ENCODE assay signal across 8 cellular contexts in genomic region chr7:87345166-87345927, GRCh38. TPM values are rescaled to one million over a fixed set of nuclear protein-coding genes. Genes with fewer than 3 reads are reported as not detected.
DNase-seq lines count a peak whose midpoint lies in the region; ATAC-seq, FAIRE-seq and TF ChIP-seq lines count a peak whose summit lies in the region.

A gene with protein sequence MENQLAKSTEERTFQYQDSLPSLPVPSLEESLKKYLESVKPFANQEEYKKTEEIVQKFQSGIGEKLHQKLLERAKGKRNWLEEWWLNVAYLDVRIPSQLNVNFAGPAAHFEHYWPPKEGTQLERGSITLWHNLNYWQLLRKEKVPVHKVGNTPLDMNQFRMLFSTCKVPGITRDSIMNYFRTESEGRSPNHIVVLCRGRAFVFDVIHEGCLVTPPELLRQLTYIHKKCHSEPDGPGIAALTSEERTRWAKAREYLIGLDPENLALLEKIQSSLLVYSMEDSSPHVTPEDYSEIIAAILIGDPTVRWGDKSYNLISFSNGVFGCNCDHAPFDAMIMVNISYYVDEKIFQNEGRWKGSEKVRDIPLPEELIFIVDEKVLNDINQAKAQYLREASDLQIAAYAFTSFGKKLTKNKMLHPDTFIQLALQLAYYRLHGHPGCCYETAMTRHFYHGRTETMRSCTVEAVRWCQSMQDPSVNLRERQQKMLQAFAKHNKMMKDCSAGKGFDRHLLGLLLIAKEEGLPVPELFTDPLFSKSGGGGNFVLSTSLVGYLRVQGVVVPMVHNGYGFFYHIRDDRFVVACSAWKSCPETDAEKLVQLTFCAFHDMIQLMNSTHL (plus strand): TSS chr7:87345664. CDS start chr7:87349069, 3,405 bp downstream.

- 0 out of 2 replicates have a peak, but pooled peaks cover 3% of the 10 kb centered on the region for H3K9me3 ChIP-seq in HUES48 (ENCODE audit: control insufficient read depth, insufficient read depth, low read length)
- no peaks in the 10 kb centered on the region for H3K9me3 ChIP-seq in NT2/D1 (ENCODE audit: insufficient read depth, low read length)
- H3K9me3 ChIP-seq in endothelial cell of umbilical vein (replicated peaks; ENCODE audit: control insufficient read depth, insufficient read depth, low read length): no peaks in the 10 kb centered on the region

- BruUV-seq in Calu3 (replicated peaks; lab: Mats Ljungman, UMichigan) (no TSS peak), endothelial cell of umbilical vein (replicated peaks; lab: Mats Ljungman, UMichigan) (no TSS peak)

- TF ChIP-seq CTCF in Calu3 (IDR thresholded peaks at IDR 0.05; ENCODE audit: unreplicated experiment) (no peak), endothelial cell of umbilical vein (IDR thresholded peaks at IDR 0.05; ENCODE audit: extremely low read depth in 1 of 2, insufficient read depth in 1 of 2, low read depth in 1 of 2, low read length in 2 of 2) (peak in 1 of 2 donors; percentile 10)

- peak within 1 kb of the TSS; percentile 95 for H2AFZ ChIP-seq in endothelial cell of umbilical vein (ENCODE audit: low read depth, low read length)

- DNase-seq in Calu3 (peak; percentile 89), NT2/D1 (ENCODE audit: low read depth, low spot score) (peak; percentile 91), endothelial cell of umbilical vein (ENCODE audit: low read depth, low spot score) (peak; percentile 97), midbrain (lab: John Stamatoyannopoulos, UW) (peak; percentile 97)
- peak; percentile 95 for DNase-seq in activated CD8-positive, alpha-beta memory T cell treated with anti-CD3 and anti-CD28 coated beads, Interleukin-2, amount 50 U/mL, for 48 hours
- peak; percentile 93 to 94 for DNase-seq in stimulated activated CD8-positive, alpha-beta memory T cell treated with anti-CD3 and anti-CD28 coated beads, Interleukin-15, amount 100 ng/mL, for 48 hours (ENCODE audit: low read depth in 2 of 2)

- H3K9ac ChIP-seq in HUES48 (ENCODE audit: low read depth, low read length) (no peak within 1 kb of the TSS), NT2/D1 (ENCODE audit: insufficient read length, low read depth) (peak within 1 kb of the TSS; percentile 80), endothelial cell of umbilical vein (replicated peaks; ENCODE audit: extremely low read depth, insufficient read depth, low read length) (peak within 1 kb of the TSS; percentile 47)

- H3K36me3 ChIP-seq in HUES48 (ENCODE audit: control insufficient read depth, insufficient read depth, low read length) (peaks cover 20% of the 10 kb centered on the region), NT2/D1 (ENCODE audit: insufficient read depth, insufficient read length, low read length) (peaks cover 7% of the 10 kb centered on the region), endothelial cell of umbilical vein (ENCODE audit: control insufficient read depth in 2 of 2, extremely low read depth in 1 of 2, insufficient read depth in 2 of 2, low read length in 2 of 2) (peaks cover 0 to 3% of the 10 kb centered on the region in 2 experiments)

- H3K27ac ChIP-seq in HUES48 (ENCODE audit: low read depth, low read length): peak within 1 kb of the TSS; percentile 72
- peak within 1 kb of the TSS; percentile 4 for H3K27ac ChIP-seq in endothelial cell of umbilical vein (ENCODE audit: insufficient read depth, low read depth, low read length)

- H3K9me1 ChIP-seq in endothelial cell of umbilical vein (replicated peaks; ENCODE audit: control insufficient read depth, extremely low read depth, insufficient read depth, low read length): no peaks in the 10 kb centered on the region

- H4K20me1 ChIP-seq in endothelial cell of umbilical vein (replicated peaks; ENCODE audit: control insufficient read depth, extremely low read depth, insufficient read depth, low read length): no peaks in the 10 kb centered on the region

- CTCF ChIA-PET in Calu3 (lab: Charles Lee) (no interaction called here), endothelial cell of umbilical vein (lab: Charles Lee) (interaction anchor here (0.6 to 1.7 kb wide), 8 partner anchors 21 to 71 kb away, joined by 3 to 15 read pairs (median 3); no protein-coding TSS in a partner anchor)

- no peaks in the 10 kb centered on the region for H3K9me3 Mint-ChIP-seq in Calu3 (ENCODE audit: low read depth, unreplicated experiment)

- H3K27me3 ChIP-seq in HUES48 (ENCODE audit: control insufficient read depth, insufficient read depth, low read length): no peaks in the 10 kb centered on the region
- H3K27me3 ChIP-seq in NT2/D1 (ENCODE audit: insufficient read depth, insufficient read length): peaks cover 3% of the 10 kb centered on the region
- no peaks in the 10 kb centered on the region for H3K27me3 ChIP-seq in endothelial cell of umbilical vein (ENCODE audit: control insufficient read depth in 2 of 2, insufficient read depth in 2 of 2, low read length in 2 of 2)

- peak within 1 kb of the TSS; percentile 39 for H3K27ac Mint-ChIP-seq in Calu3 (ENCODE audit: unreplicated experiment)

- H3K4me1 ChIP-seq in HUES48 (ENCODE audit: control insufficient read depth, insufficient read depth, low read length): peaks cover 30% of the 10 kb centered on the region
- H3K4me1 ChIP-seq in NT2/D1 (ENCODE audit: insufficient read depth, insufficient read length): no peaks in the 10 kb centered on the region
- peaks cover 6% of the 10 kb centered on the region for H3K4me1 ChIP-seq in endothelial cell of umbilical vein (ENCODE audit: control insufficient read depth, extremely low read depth, insufficient read depth, low read length)

- H3K4me3 Mint-ChIP-seq in Calu3 (ENCODE audit: low read depth, unreplicated experiment): peak within 1 kb of the TSS; percentile 92

- intact Hi-C loops in Calu3 (cut with micrococcal nuclease; ENCODE audit: unreplicated experiment) (loop anchor here (5.0 kb wide), 1 partner anchor 57 kb away; no protein-coding TSS in a partner anchor), endothelial cell of umbilical vein (cut with micrococcal nuclease) (loop anchor here (1.0 to 10.0 kb wide), 3 partner anchors 33 to 539 kb away; partner anchors contain the start of gene DMTF1)

- H3K4me3 ChIP-seq in HUES48 (ENCODE audit: low read depth, low read length): peak within 1 kb of the TSS; percentile 89
- peak within 1 kb of the TSS; percentile 83 for H3K4me3 ChIP-seq in NT2/D1 (ENCODE audit: insufficient read length, low read depth)
- H3K4me3 ChIP-seq in endothelial cell of umbilical vein (replicated peaks in 1 of 3; ENCODE audit: insufficient read depth in 1 of 3, low read depth in 1 of 3, low read length in 3 of 3): peak within 1 kb of the TSS; percentile 49 to 75 (median 67)

- POLR2A ChIA-PET in endothelial cell of umbilical vein (lab: Charles Lee): interaction anchor here (0.7 kb wide), 1 partner anchor 21 kb away, joined by 3 read pairs; no protein-coding TSS in a partner anchor

- H3K36me3 Mint-ChIP-seq in Calu3 (ENCODE audit: insufficient read depth, unreplicated experiment): peaks cover 16% of the 10 kb centered on the region

- H3K79me2 ChIP-seq in endothelial cell of umbilical vein (ENCODE audit: control insufficient read depth, insufficient read depth, low read length): no peaks in the 10 kb centered on the region

- H3K4me2 ChIP-seq in endothelial cell of umbilical vein (ENCODE audit: insufficient read depth, low read length): peak within 1 kb of the TSS; percentile 89

- dilution Hi-C loops in endothelial cell of umbilical vein (cut with MboI; ENCODE audit: extremely low pct_ligation_motif_present, low sequenced_read_pairs): no loop called here

- peak; percentile 98 for FAIRE-seq in endothelial cell of umbilical vein (lab: Jason Lieb, UNC)

- TF ChIP-seq POLR2A in endothelial cell of umbilical vein (IDR thresholded peaks at IDR 0.05; ENCODE audit: low read depth, low read length): peak; percentile 83

- no peaks in the 10 kb centered on the region for H3K27me3 Mint-ChIP-seq in Calu3 (ENCODE audit: unreplicated experiment)

- ATAC-seq in GM21390 (IDR thresholded peaks at IDR 0.05; ENCODE audit: unreplicated experiment): peak; percentile 97

- H3K4me1 Mint-ChIP-seq in Calu3 (ENCODE audit: low read depth, unreplicated experiment): peaks cover 8% of the 10 kb centered on the region

TF ChIP-seq in endothelial cell of umbilical vein, 7 proteins besides CTCF, POLR2A, EP300 and RAD21:
- TF ChIP-seq POLR2AphosphoS5 (IDR thresholded peaks at IDR 0.05; ENCODE audit: insufficient read depth, low read depth, low read length): peak; percentile 78
- no peak for TF ChIP-seq EZH2 (IDR thresholded peaks at IDR 0.05; ENCODE audit: borderline replicate concordance, low read depth, low read length, severe bottlenecking)
TF ChIP-seq in endothelial cell of umbilical vein: peak in this region for 1.

RNA-seq across cellular contexts. Expression of the gene that starts here (rescaled TPM):
- total RNA-seq in Calu3 (2022): 7.3 and 9.1 TPM in 2 replicates
- total RNA-seq in endothelial cell of umbilical vein: 5.7 and 6.6 TPM in 2 replicates
- 2.7 and 3.3 TPM in 2 replicates for polyA plus RNA-seq in endothelial cell of umbilical vein
- 2.1 and 3.1 TPM in 2 replicates for polyA plus RNA-seq in endothelial cell of umbilical vein (2011; cell fraction: cytosol; rRNA removed)
- polyA plus RNA-seq in endothelial cell of umbilical vein (2011; cell fraction: nucleus; rRNA removed): 17.5 and 20.3 TPM in 2 replicates
- 5.6 and 8.9 TPM in 2 replicates for polyA plus RNA-seq in endothelial cell of umbilical vein (2012)
- polyA minus RNA-seq in endothelial cell of umbilical vein: 5.2 and 5.7 TPM in 2 replicates
- polyA minus RNA-seq in endothelial cell of umbilical vein (2011; cell fraction: cytosol; rRNA and poly(A)+ RNA removed): 0.82 TPM
- polyA minus RNA-seq in endothelial cell of umbilical vein (2011; cell fraction: nucleus; rRNA and poly(A)+ RNA removed): 14.8 and 20.8 TPM in 2 replicates

Comparison
In these comparisons a context has a peak if more than half of its experiments do, and no peak if none do; other contexts are left out.
1. Peak in every context shown above with its lines: DNase-seq, ATAC-seq, H3K4me3 ChIP-seq and H3K27ac ChIP-seq.